Comparison of ENCODE assay signal across 20 cellular contexts in genomic region chr1:201678264-201679101, GRCh38.
DNase-seq lines count a peak whose midpoint lies in the region; ATAC-seq and TF ChIP-seq lines count a peak whose summit lies in the region.
"Had no signal": no experiment of that assay in that cellular context is flagged by ENCODE, and none has a peak within 500 bp of the region (broad histone marks: within the 10 kb centered on the region; RNA-seq: fewer than 3 reads in every experiment).

No MANE protein-coding gene starts in this region.

- H2BK15ac ChIP-seq in neuronal stem cell (ENCODE audit: low read length) = no peak overlapping the region

- no peaks in the 10 kb centered on the region for H3K27me3 ChIP-seq in neuronal stem cell (ENCODE audit: control insufficient read depth in 3 of 3, insufficient read depth in 3 of 3, low read depth in 1 of 3, low read length in 3 of 3)
- H3K27me3 ChIP-seq: body of pancreas, left lung, SJCRH30 had no signal

- no peaks in the 10 kb centered on the region for H3K9me3 Mint-ChIP-seq in endothelial cell (ENCODE audit: unreplicated experiment)

- DNase-seq in NCI-H1417 (lab: John Stamatoyannopoulos, UW) (peak in 2 of 3 experiments; percentile 51 to 82), NCI-H1417 treated with DMSO at 0.1 percent for 48 hours (lab: John Stamatoyannopoulos, UW) (no peak), NCI-H2227 treated with DMSO at 0.1 percent for 48 hours (lab: John Stamatoyannopoulos, UW) (peak; percentile 22), endothelial cell (ENCODE audit: low spot score) (no peak), neuronal stem cell (ENCODE audit: low spot score) (no peak), KBM-7 (no peak), AG08396 (ENCODE audit: low spot score) (no peak), mucosa of descending colon (no peak)
- DNase-seq: 8988T; activated CD4-positive, alpha-beta T cell treated with anti-CD3 and anti-CD28 coated beads for 36 hours; activated CD8-positive, alpha-beta memory T cell treated with anti-CD3 and anti-CD28 coated beads, Interleukin-2, amount 50 U/mL, for 4 hours; body of pancreas; C1 segment of cervical spinal cord; left lung; NCI-H345; SJCRH30; stimulated activated naive CD4-positive, alpha-beta T cell; T-helper 9 cell had no signal

- H2BK120ac ChIP-seq in neuronal stem cell (ENCODE audit: low read depth, low read length) = no peak overlapping the region

- TF ChIP-seq CTCF in endothelial cell (IDR thresholded peaks at IDR 0.05; ENCODE audit: unreplicated experiment) = no peak
- no peak for TF ChIP-seq CTCF in mucosa of descending colon (IDR thresholded peaks at IDR 0.05)

- H2AFZ ChIP-seq in neuronal stem cell (ENCODE audit: low read length) = no peak overlapping the region

- no peak overlapping the region for H4K8ac ChIP-seq in neuronal stem cell (ENCODE audit: low read depth, low read length)

- in situ Hi-C loops in KBM-7 (cut with MboI; ENCODE audit: low pct_unique_long_range_greater_than_20kb, low sequenced_read_pairs) = no loop called here

- H2BK5ac ChIP-seq in neuronal stem cell (ENCODE audit: low read length) = no peak overlapping the region

- H3K4me1 ChIP-seq in neuronal stem cell (ENCODE audit: control insufficient read depth in 2 of 2, insufficient read depth in 1 of 2, low read depth in 1 of 2, low read length in 2 of 2) (peaks cover 15 to 36% of the 10 kb centered on the region in 2 donors), mucosa of descending colon (ENCODE audit: low read depth) (peaks cover 10% of the 10 kb centered on the region)
- H3K4me1 ChIP-seq: prostate gland had no signal

- no peak overlapping the region for H3K23ac ChIP-seq in neuronal stem cell (ENCODE audit: low read depth, low read length, poor library complexity)

- peak overlapping the region; percentile 20 for H3K4me2 ChIP-seq in neuronal stem cell (ENCODE audit: insufficient read depth, low read length, poor library complexity, severe bottlenecking)

- peak overlapping the region; percentile 8 for H3K18ac ChIP-seq in neuronal stem cell (ENCODE audit: low read length)

- H3K4ac ChIP-seq in neuronal stem cell (ENCODE audit: low read length) = no peak overlapping the region

- H3K36me3 ChIP-seq in neuronal stem cell (replicated peaks in 1 of 2; ENCODE audit: control insufficient read depth in 2 of 2, insufficient read depth in 2 of 2, low read length in 2 of 2) = no peaks in the 10 kb centered on the region
- no peaks in the 10 kb centered on the region for H3K36me3 ChIP-seq in mucosa of descending colon (ENCODE audit: low read depth)
- H3K36me3 ChIP-seq: left lung, prostate gland had no signal

- peaks cover 2% of the 10 kb centered on the region for H3K27me3 Mint-ChIP-seq in endothelial cell (ENCODE audit: unreplicated experiment)

- intact Hi-C loops in mucosa of descending colon (cut with DNase I, micrococcal nuclease) = no loop called here

- no peak for ATAC-seq in mucosa of descending colon
- ATAC-seq: activated CD4-positive, alpha-beta T cell treated with anti-CD3 and anti-CD28 coated beads for 36 hours; body of pancreas; HCT116; left lung had no signal

- no peaks in the 10 kb centered on the region for H3K79me1 ChIP-seq in neuronal stem cell (ENCODE audit: low read depth, low read length)

- H3K36me3 Mint-ChIP-seq in endothelial cell (ENCODE audit: low read depth, unreplicated experiment) = peaks cover 18% of the 10 kb centered on the region

- H3K9me3 ChIP-seq in neuronal stem cell (replicated peaks in 1 of 2; ENCODE audit: control insufficient read depth in 2 of 2, insufficient read depth in 1 of 2, low read depth in 1 of 2, low read length in 2 of 2) = no peaks in the 10 kb centered on the region
- no peaks in the 10 kb centered on the region for H3K9me3 ChIP-seq in mucosa of descending colon
- H3K9me3 ChIP-seq: body of pancreas, prostate gland, SJCRH30 had no signal

- no peak overlapping the region for H3K4me3 Mint-ChIP-seq in endothelial cell (ENCODE audit: unreplicated experiment)
- H3K4me3 Mint-ChIP-seq: activated CD4-positive, alpha-beta T cell treated with anti-CD3 and anti-CD28 coated beads for 36 hours had no signal

- no peak overlapping the region for H3K14ac ChIP-seq in neuronal stem cell (ENCODE audit: low read length)

- H2BK12ac ChIP-seq in neuronal stem cell (ENCODE audit: low read length) = no peak overlapping the region

- no peak overlapping the region for H4K91ac ChIP-seq in neuronal stem cell (ENCODE audit: low read depth, low read length, poor library complexity)

- H2AK5ac ChIP-seq in neuronal stem cell (ENCODE audit: low read depth, low read length) = no peak overlapping the region

- H3K9ac ChIP-seq in neuronal stem cell (ENCODE audit: low read depth, low read length, poor library complexity) = no peak overlapping the region

- H3K27ac ChIP-seq in neuronal stem cell (replicated peaks; ENCODE audit: low read length) = no peak overlapping the region
- H3K27ac ChIP-seq: body of pancreas, left lung, prostate gland, SJCRH30 had no signal

- no CpG with 5 or more reads among the region's 9 CpGs for WGBS in neuronal stem cell (ENCODE audit: extremely low coverage in 2 of 2, insufficient read length in 2 of 2, insufficient replicate concordance in 1 of 2), 2 donors

- H3K4me3 ChIP-seq in neuronal stem cell (ENCODE audit: low read length in 2 of 2) = no peak overlapping the region
- no peak overlapping the region for H3K4me3 ChIP-seq in mucosa of descending colon
- H3K4me3 ChIP-seq: body of pancreas, left lung, prostate gland, SJCRH30 had no signal

- H3K27ac Mint-ChIP-seq in endothelial cell (ENCODE audit: unreplicated experiment) = peak overlapping the region; percentile 4
- H3K27ac Mint-ChIP-seq: activated CD4-positive, alpha-beta T cell treated with anti-CD3 and anti-CD28 coated beads for 36 hours had no signal

- H3K4me1 Mint-ChIP-seq in endothelial cell (ENCODE audit: unreplicated experiment) = peaks cover 31% of the 10 kb centered on the region
- H3K4me1 Mint-ChIP-seq: activated CD4-positive, alpha-beta T cell treated with anti-CD3 and anti-CD28 coated beads for 36 hours had no signal

Comparison
In these comparisons a context has a peak if more than half of its experiments do, and no peak if none do; other contexts are left out.
1. DNase-seq: peak in NCI-H1417 (2 of 3) and NCI-H2227 treated with DMSO at 0.1 percent for 48 hours (single experiment); none in NCI-H1417 treated with DMSO at 0.1 percent for 48 hours (single experiment), endothelial cell (single experiment), neuronal stem cell (single experiment), KBM-7 (single experiment), AG08396 (single experiment) and mucosa of descending colon (0 of 3).